ENCODE assay signal across 20 cellular contexts in the genomic region with DNA sequence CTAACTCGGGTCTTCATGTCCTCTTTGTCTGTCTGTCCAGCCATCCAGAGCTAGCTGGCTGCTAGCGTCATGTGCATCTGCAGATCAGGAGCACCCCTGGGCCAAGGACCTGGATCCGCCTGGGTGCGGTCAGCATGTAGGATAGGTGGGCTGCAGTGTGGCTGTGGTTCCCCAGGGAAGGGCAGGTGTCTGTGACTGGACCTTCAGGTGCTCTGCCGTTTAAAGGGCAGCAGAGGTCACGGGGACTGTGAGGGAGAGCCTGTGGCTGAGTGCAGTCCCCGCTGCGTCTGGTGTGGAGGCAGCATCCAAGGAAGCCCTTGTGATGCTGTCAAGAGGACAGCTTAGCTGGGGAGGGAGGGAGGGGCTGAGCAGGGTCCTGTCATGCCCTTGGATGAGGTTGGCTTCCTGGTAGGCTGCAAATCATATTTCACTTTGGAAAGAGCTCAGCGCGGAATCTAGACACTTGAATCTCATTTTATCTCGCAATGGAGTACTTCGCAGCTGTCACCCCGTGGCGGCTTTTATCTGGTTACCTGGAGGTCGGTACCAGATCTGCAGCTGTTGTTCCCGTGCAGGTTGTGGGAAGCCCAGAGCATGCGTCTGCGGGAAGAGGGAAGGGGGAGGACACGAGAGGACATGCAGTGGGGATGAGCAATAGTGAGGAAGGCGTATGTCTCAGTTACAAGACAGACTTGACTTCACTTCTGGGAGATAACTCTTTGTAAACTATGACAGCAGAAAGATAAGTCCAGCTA. TPM values are rescaled to one million over a fixed set of nuclear protein-coding genes. Genes with fewer than 3 reads are reported as not detected.
DNase-seq lines count a peak whose midpoint lies in the region; ATAC-seq, FAIRE-seq and TF ChIP-seq lines count a peak whose summit lies in the region.
"Had no signal": no experiment of that assay in that cellular context is flagged by ENCODE, and none has a peak within 500 bp of the region (broad histone marks: within the 10 kb centered on the region; RNA-seq: fewer than 3 reads in every experiment).

No MANE protein-coding gene starts in this region.

- H3K4me2 ChIP-seq in GM23248 (ENCODE audit: unreplicated experiment): no peak overlapping the region
- H3K4me2 ChIP-seq in keratinocyte (ENCODE audit: control insufficient read depth, extremely low read depth, insufficient read depth, low read depth, low read length): peak overlapping the region; percentile 29

- 67 to 69% methylated on average over 20 of the region's 20 CpGs for whole genome bisulfite sequencing in GM23248 (ENCODE audit: low coverage in 1 of 2, low lambda C conversion rate in 2 of 2, missing lambda C conversion rate in 2 of 2), 2 experiments

- H3K9me3 ChIP-seq in BE2C (no peaks in the 10 kb centered on the region), GM23248 (ENCODE audit: low read depth) (no peaks in the 10 kb centered on the region), keratinocyte (ENCODE audit: control insufficient read depth, low read depth, low read length) (no peaks in the 10 kb centered on the region)
- H3K9me3 ChIP-seq: right atrium auricular region, stomach had no signal

- no peaks in the 10 kb centered on the region for H3F3A ChIP-seq in GM23248 (ENCODE audit: insufficient read depth)

- H3K4me3 ChIP-seq in BE2C (ENCODE audit: low read depth, low read length): no peak overlapping the region
- no peak overlapping the region for H3K4me3 ChIP-seq in GM23248
- H3K4me3 ChIP-seq in keratinocyte (ENCODE audit: control insufficient read depth in 2 of 3, extremely low read depth in 1 of 3, insufficient read depth in 2 of 3, low read depth in 1 of 3, low read length in 3 of 3): no peak overlapping the region
- H3K4me3 ChIP-seq: right atrium auricular region, stomach had no signal

- H3K27me3 ChIP-seq in BE2C (no peaks in the 10 kb centered on the region), GM23248 (replicated peaks; ENCODE audit: insufficient read depth) (no peaks in the 10 kb centered on the region), keratinocyte (ENCODE audit: control insufficient read depth, extremely low read depth, insufficient read depth, low read length) (no peaks in the 10 kb centered on the region)
- H3K27me3 ChIP-seq: brain microvascular endothelial cell, right atrium auricular region, stomach had no signal

- H3K27ac ChIP-seq in GM23248 (no peak overlapping the region), keratinocyte (ENCODE audit: control insufficient read depth, insufficient read depth, low read length) (no peak overlapping the region)
- H3K27ac ChIP-seq: brain microvascular endothelial cell, right atrium auricular region, stomach had no signal

- H3K79me2 ChIP-seq in GM23248 (ENCODE audit: insufficient read depth) (no peaks in the 10 kb centered on the region), keratinocyte (ENCODE audit: control insufficient read depth, insufficient read depth, low read length) (no peaks in the 10 kb centered on the region)

- no peaks in the 10 kb centered on the region for H3K9me2 ChIP-seq in GM23248 (ENCODE audit: insufficient read depth)

- dilution Hi-C loops in keratinocyte (cut with MboI; ENCODE audit: extremely low pct_ligation_motif_present, low sequenced_read_pairs): no loop called here

- H3K36me3 ChIP-seq in BE2C: no peaks in the 10 kb centered on the region
- H3K36me3 ChIP-seq in GM23248 (ENCODE audit: low read depth): no peaks in the 10 kb centered on the region
- H3K36me3 ChIP-seq in keratinocyte (ENCODE audit: control insufficient read depth in 2 of 2, extremely low read depth in 1 of 2, insufficient read depth in 2 of 2, low read length in 2 of 2): no peaks in the 10 kb centered on the region
- H3K36me3 ChIP-seq: brain microvascular endothelial cell, right atrium auricular region, stomach had no signal

- ATAC-seq in GM18505 (IDR thresholded peaks at IDR 0.05; ENCODE audit: unreplicated experiment) (no peak), T-cell (replicated peaks in 1 of 4) (no peak)
- ATAC-seq: effector memory CD8-positive, alpha-beta T cell; HepG2 had no signal

- H3K9me3 Mint-ChIP-seq in T-cell: no peaks in the 10 kb centered on the region
- H3K9me3 Mint-ChIP-seq: effector memory CD8-positive, alpha-beta T cell had no signal

- no peak overlapping the region for H3K4me3 Mint-ChIP-seq in T-cell
- H3K4me3 Mint-ChIP-seq: effector memory CD8-positive, alpha-beta T cell had no signal

- peak; percentile 96 for FAIRE-seq in keratinocyte (lab: Jason Lieb, UNC)
- FAIRE-seq: HepG2, islet of Langerhans had no signal

- no peak overlapping the region for H3K9ac ChIP-seq in GM23248
- H3K9ac ChIP-seq in keratinocyte (ENCODE audit: control insufficient read depth, extremely low read depth, insufficient read depth, low read length): no peak overlapping the region

- in situ Hi-C loops in GM23248 (cut with MboI): no loop called here

- no peak for TF ChIP-seq CTCF in BE2C (IDR thresholded peaks at IDR 0.05; ENCODE audit: low read depth, low read length)
- TF ChIP-seq CTCF in keratinocyte (optimal IDR thresholded peaks at IDR 0.05 in 1 of 3, IDR thresholded peaks at IDR 0.05 in 1 of 3, conservative IDR thresholded peaks at IDR 0.05 in 1 of 3; ENCODE audit: extremely low read depth in 1 of 3, insufficient read depth in 2 of 3, low read length in 3 of 3): no peak

- H3K4me1 Mint-ChIP-seq in T-cell: peaks cover 2 to 3% (median 2%) of the 10 kb centered on the region in 3 donors

- CTCF ChIA-PET in T-cell (lab: Charles Lee): interaction anchor here in 1 of 2 donors (0.6 to 1.2 kb wide), 2 partner anchors 14 to 588 kb away, joined by 3 to 4 read pairs; no protein-coding TSS in a partner anchor

- no peaks in the 10 kb centered on the region for H3K36me3 Mint-ChIP-seq in T-cell

- peaks cover 14 to 17% of the 10 kb centered on the region in 2 donors for H3K27me3 Mint-ChIP-seq in T-cell

- POLR2A ChIA-PET in T-cell (lab: Charles Lee): interaction anchor here in 1 of 2 donors (0.6 to 1.4 kb wide), 2 partner anchors 70 to 284 kb away, joined by 3 read pairs; no protein-coding TSS in a partner anchor

- no peaks in the 10 kb centered on the region for H3K9me1 ChIP-seq in keratinocyte (ENCODE audit: control insufficient read depth, extremely low read depth, insufficient read depth, low read length)

- H2AFZ ChIP-seq in GM23248 (no peak overlapping the region), keratinocyte (ENCODE audit: control insufficient read depth, low read length) (no peak overlapping the region)

- TF ChIP-seq POLR2A in GM18505 (IDR thresholded peaks at IDR 0.05; ENCODE audit: borderline replicate concordance, extremely low read depth, insufficient read depth, insufficient read length): no peak

- DNase-seq in BE2C (peak; percentile 22), GM23248 (peak; percentile 27), NCI-H510A treated with DMSO at 0.1 percent for 48 hours (lab: John Stamatoyannopoulos, UW) (peak; percentile 92), keratinocyte (ENCODE audit: low read depth, low spot score) (peak; percentile 69), T-helper 1 cell (no peak), OCI-M1 (lab: John Stamatoyannopoulos, UW) (no peak), T-cell (no peak)
- DNase-seq: activated CD4-positive, alpha-beta T cell treated with anti-CD3 and anti-CD28 coated beads, Interleukin-2, amount 50 U/mL, for 48 hours; activated gamma-delta T cell treated with Interleukin-2 at 50 U/mL for 16 hours; brain microvascular endothelial cell; C1 segment of cervical spinal cord; effector memory CD8-positive, alpha-beta T cell; foreskin melanocyte; NCI-H1694; RPMI8226; stomach had no signal

- H4K20me1 ChIP-seq in GM23248 (ENCODE audit: insufficient read depth) (no peaks in the 10 kb centered on the region), keratinocyte (ENCODE audit: control insufficient read depth, extremely low read depth, insufficient read depth, low read length) (no peaks in the 10 kb centered on the region)

- H3K27ac Mint-ChIP-seq in T-cell: no peak overlapping the region
- H3K27ac Mint-ChIP-seq: effector memory CD8-positive, alpha-beta T cell had no signal

- H3K4me1 ChIP-seq in BE2C (peaks cover 9% of the 10 kb centered on the region), GM23248 (ENCODE audit: insufficient read depth) (peaks cover 13% of the 10 kb centered on the region), keratinocyte (ENCODE audit: control insufficient read depth, extremely low read depth, insufficient read depth, low read length) (peaks cover 27% of the 10 kb centered on the region)

RNA-seq across cellular contexts. Expression of gene RALB, which starts 5.9 kb away (rescaled TPM):
- polyA plus RNA-seq in BE2C (2012; ENCODE audit: insufficient read depth, insufficient read length, low read depth): 45.6 TPM
- 65.7 and 78.5 TPM in 2 replicates for total RNA-seq in GM23248 (2014; rRNA removed; shearing (Covaris generic))
- polyA plus RNA-seq in GM23248 (2016; fragmentation: Nextera tagmentation; extraction: Ambion mirVana) (105 and 109 TPM in 2 replicates), keratinocyte (52.8 to 80.8 TPM (median 60.6 TPM) in 3 replicates)
- 54.8 TPM for polyA plus RNA-seq in keratinocyte (2011; ENCODE audit: low read depth)
- 63.8 and 90.6 TPM in 2 replicates for polyA plus RNA-seq in keratinocyte (2011; cell fraction: cytosol; rRNA removed)
- polyA plus RNA-seq in keratinocyte (2011; cell fraction: nucleus; rRNA removed): 26.9 and 35.5 TPM in 2 replicates
- 43.6 and 58.8 TPM in 2 replicates for polyA plus RNA-seq in keratinocyte (2012; ENCODE audit: low replicate concordance)
- 8.1 to 32.2 TPM (median 25.4 TPM) in 3 replicates for polyA minus RNA-seq in keratinocyte
- 33.6 TPM for polyA minus RNA-seq in keratinocyte (2011; cell fraction: cytosol; rRNA and poly(A)+ RNA removed)
- 9.0 and 11.5 TPM in 2 replicates for polyA minus RNA-seq in keratinocyte (2011; cell fraction: nucleus; rRNA and poly(A)+ RNA removed)
- 10 to 100 TPM; 10.3 to 20.1 (median 12.9) TPM for total RNA-seq in T-cell

RNA-seq across cellular contexts. Expression of gene TMEM185B, which starts 23.5 kb away (rescaled TPM):
- polyA plus RNA-seq in BE2C (2012; ENCODE audit: insufficient read depth, insufficient read length, low read depth): 19.6 TPM
- 32.0 and 40.6 TPM in 2 replicates for total RNA-seq in GM23248 (2014; rRNA removed; shearing (Covaris generic))
- 32.3 and 33.7 TPM in 2 replicates for polyA plus RNA-seq in GM23248 (2016; fragmentation: Nextera tagmentation; extraction: Ambion mirVana)
- polyA plus RNA-seq in keratinocyte: 7.8 to 27.8 TPM (median 13.4 TPM) in 3 replicates
- 1.3 TPM for polyA plus RNA-seq in keratinocyte (2011; ENCODE audit: low read depth)
- polyA plus RNA-seq in keratinocyte (2011; cell fraction: cytosol; rRNA removed): 7.3 and 8.6 TPM in 2 replicates
- 30.7 and 33.7 TPM in 2 replicates for polyA plus RNA-seq in keratinocyte (2011; cell fraction: nucleus; rRNA removed)
- polyA plus RNA-seq in keratinocyte (2012; ENCODE audit: low replicate concordance): 12.5 and 17.9 TPM in 2 replicates
- polyA minus RNA-seq in keratinocyte: 7.5 to 39.5 TPM (median 8.8 TPM) in 3 replicates
- 4.8 TPM for polyA minus RNA-seq in keratinocyte (2011; cell fraction: cytosol; rRNA and poly(A)+ RNA removed)
- 12.8 and 19.5 TPM in 2 replicates for polyA minus RNA-seq in keratinocyte (2011; cell fraction: nucleus; rRNA and poly(A)+ RNA removed)
- total RNA-seq in T-cell: 10 to 100 TPM; 14.8 to 25.2 (median 21.9) TPM

Comparison
In these comparisons a context has a peak if more than half of its experiments do, and no peak if none do; other contexts are left out.
1. DNase-seq: peak in BE2C (single experiment), GM23248 (single experiment), NCI-H510A treated with DMSO at 0.1 percent for 48 hours (single experiment) and keratinocyte (single experiment); none in T-helper 1 cell (0 of 5), OCI-M1 (single experiment) and T-cell (0 of 34).